ENCODE assay signal across 13 cellular contexts in the genomic region with DNA sequence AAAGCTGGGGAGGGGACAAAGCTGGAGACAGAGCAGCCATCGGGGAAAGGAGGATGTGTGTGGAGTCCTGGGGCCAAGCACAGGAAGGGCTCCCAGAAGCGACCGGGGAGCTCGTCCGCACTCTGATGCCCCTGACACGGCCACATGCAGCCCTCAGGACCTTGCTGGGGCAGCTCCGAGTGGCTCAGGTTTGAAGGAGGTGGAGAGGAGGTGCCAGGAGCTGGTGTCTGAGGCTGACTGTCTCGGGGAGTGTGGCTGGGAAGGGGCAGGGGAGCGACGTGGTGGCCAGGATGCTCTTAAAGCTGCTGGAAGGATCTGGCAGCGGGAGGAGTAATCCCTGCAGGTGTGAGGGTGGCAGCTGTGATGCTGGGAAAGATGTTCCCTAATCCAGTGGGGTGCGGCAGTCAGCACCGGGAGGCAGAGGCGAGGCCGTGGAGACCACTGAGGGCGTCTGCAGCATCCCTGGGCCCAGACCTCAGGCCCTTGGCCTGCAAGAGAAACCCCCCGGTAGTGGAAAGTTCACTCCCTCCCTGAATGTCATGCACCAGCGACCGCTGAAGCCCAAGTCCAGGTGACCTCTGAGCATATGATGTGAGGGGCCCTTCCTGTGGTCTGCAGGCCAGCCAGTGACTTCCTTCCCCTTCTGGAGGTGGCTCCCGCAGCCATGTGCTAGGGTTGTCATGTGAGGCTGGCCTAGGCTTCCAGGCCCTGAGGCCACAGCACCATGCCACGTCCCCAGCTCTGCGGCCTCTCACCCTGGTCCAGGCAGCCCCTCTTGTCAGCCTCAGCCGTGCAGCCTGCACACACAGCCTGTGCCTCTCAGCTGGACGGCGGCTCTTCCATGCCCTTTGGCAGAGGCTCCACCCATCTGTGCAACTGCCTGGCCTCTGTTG. TPM values are rescaled to one million over a fixed set of nuclear protein-coding genes. Genes with fewer than 3 reads are reported as not detected.
A peak's percentile ranks its signal among the peaks of the same experiment; 100 is the strongest.
DNase-seq lines count a peak whose midpoint lies in the region; ATAC-seq, FAIRE-seq and TF ChIP-seq lines count a peak whose summit lies in the region.
"Had no signal": no experiment of that assay in that cellular context is flagged by ENCODE, and none has a peak within 500 bp of the region (broad histone marks: within the 10 kb centered on the region; RNA-seq: fewer than 3 reads in every experiment).

No MANE protein-coding gene starts in this region.

- H2BK20ac ChIP-seq in H1 (ENCODE audit: low read length) = no peak overlapping the region

- no peak for FAIRE-seq in H1 (lab: Jason Lieb, UNC)

- H3K79me2 ChIP-seq in H1 (ENCODE audit: control insufficient read depth in 1 of 2, insufficient read depth in 2 of 2, low read length in 2 of 2) = no peaks in the 10 kb centered on the region

- H2BK15ac ChIP-seq in H1 (ENCODE audit: low read length) = no peak overlapping the region

- CTCF ChIA-PET in H1 (lab: Charles Lee; ENCODE audit: partially characterized antibody) = interaction anchor here (1.6 to 2.2 kb wide), 2 partner anchors 14 to 87 kb away, joined by 7 to 11 read pairs; no protein-coding TSS in a partner anchor

- no peak overlapping the region for H4K91ac ChIP-seq in H1 (replicated peaks; ENCODE audit: insufficient read length, low read length)

- no peak overlapping the region for H4K5ac ChIP-seq in H1 (ENCODE audit: insufficient read length, low read depth, low read length)

- H3K14ac ChIP-seq in H1 (ENCODE audit: insufficient read length) = no peak overlapping the region

- no peaks in the 10 kb centered on the region for H4K20me1 ChIP-seq in H1 (replicated peaks in 1 of 2; ENCODE audit: control insufficient read depth in 1 of 2, insufficient read depth in 2 of 2, low read length in 2 of 2)

- H3K79me1 ChIP-seq in H1 (ENCODE audit: low read depth, low read length) = no peaks in the 10 kb centered on the region

- DNase-seq in CMK (ENCODE audit: low read depth) (peak; percentile 66), NOMO-1 (lab: John Stamatoyannopoulos, UW; ENCODE audit: unreplicated experiment in 2 of 2) (peak; percentile 77 to 80), H1 (ENCODE audit: low read depth in 1 of 2, low spot score in 2 of 2) (no peak), DMS 273 treated with DMSO at 0.1 percent for 48 hours (lab: John Stamatoyannopoulos, UW) (no peak), T-helper 2 cell (no peak)
- no peak for DNase-seq in stimulated activated CD4-positive, alpha-beta T cell treated with anti-CD3 and anti-CD28 coated beads, Interleukin-1b, Interleukin-23, amount 100 ng/mL, for 48 hours
- DNase-seq: activated CD4-positive, alpha-beta T cell treated with anti-CD3 and anti-CD28 coated beads, Interleukin-2, amount 50 U/mL, for 1 hour; CD4-positive, CD25-positive, alpha-beta regulatory T cell had no signal

- H2AFZ ChIP-seq in H1 (ENCODE audit: low read length) = no peak overlapping the region

- no peak overlapping the region for H2BK5ac ChIP-seq in H1 (ENCODE audit: low read depth, low read length)

- H3K9me3 ChIP-seq in H1 (ENCODE audit: insufficient read depth in 2 of 2, low read depth in 1 of 2, low read length in 1 of 2) (no peaks in the 10 kb centered on the region), mucosa of rectum (ENCODE audit: control insufficient read depth in 2 of 2, low read length in 2 of 2) (no peaks in the 10 kb centered on the region)

- H3K9ac ChIP-seq in H1 (replicated peaks in 1 of 4; ENCODE audit: extremely low read depth in 1 of 4, low read depth in 3 of 4, low read length in 3 of 4) = no peak overlapping the region
- no peak overlapping the region for H3K9ac ChIP-seq in mucosa of rectum (ENCODE audit: low read depth in 1 of 2, low read length in 2 of 2)

- no peak for TF ChIP-seq CTCF in H1 (IDR thresholded peaks at IDR 0.05; ENCODE audit: control extremely low read depth in 1 of 3, insufficient read depth in 1 of 3, low read depth in 1 of 3, low read length in 3 of 3)

- H4K8ac ChIP-seq in H1 (ENCODE audit: extremely low read depth, insufficient read depth, low read length) = peak overlapping the region; percentile 14

- no peak overlapping the region for H3K27ac ChIP-seq in H1 (ENCODE audit: low read depth, low read length)
- H3K27ac ChIP-seq in mucosa of rectum (ENCODE audit: low read depth in 2 of 2, low read length in 2 of 2) = peak overlapping the region; percentile 58 to 66
- H3K27ac ChIP-seq: epithelial cell of prostate had no signal

- ATAC-seq in GM18909 (IDR thresholded peaks at IDR 0.05; ENCODE audit: poor library complexity, unreplicated experiment) = no peak
- ATAC-seq: HCT116 had no signal

- no peak for TF ChIP-seq RAD21 in H1 (IDR thresholded peaks at IDR 0.05 in 1 of 2, conservative IDR thresholded peaks at IDR 0.05 in 1 of 2; ENCODE audit: low read depth in 2 of 2, low read length in 2 of 2)

- 90% methylated on average over 25 of the region's 25 CpGs; no CpG with 5 or more reads in 1 of the 2 experiments for WGBS in H1 (ENCODE audit: extremely low coverage in 1 of 2, insufficient coverage in 1 of 2, insufficient read length in 1 of 2, insufficient replicate concordance in 2 of 2, low coverage in 1 of 2, low lambda C conversion rate in 2 of 2, missing lambda C conversion rate in 1 of 2), 2 experiments

- TF ChIP-seq EP300 in H1 (IDR thresholded peaks at IDR 0.05; ENCODE audit: borderline replicate concordance in 1 of 2, low read depth in 2 of 2, low read length in 2 of 2) = no peak

- no peaks in the 10 kb centered on the region for H3K23me2 ChIP-seq in H1 (ENCODE audit: low read depth, low read length)

- no peak overlapping the region for H2BK120ac ChIP-seq in H1 (replicated peaks; ENCODE audit: low read depth, low read length)

- POLR2A ChIA-PET in H1 (lab: Charles Lee; ENCODE audit: partially characterized antibody) = interaction anchor here (0.6 kb wide), 1 partner anchor 8 kb away, joined by 3 read pairs; no protein-coding TSS in a partner anchor

- no peak overlapping the region for H3K4ac ChIP-seq in H1 (replicated peaks; ENCODE audit: insufficient read length, low read depth, low read length)

- H3K27me3 ChIP-seq in H1 (replicated peaks in 1 of 4; ENCODE audit: control insufficient read depth in 3 of 4, extremely low read depth in 1 of 4, insufficient read depth in 3 of 4, low read length in 3 of 4) (no peaks in the 10 kb centered on the region; a peak in 3 of 7 replicates), mucosa of rectum (ENCODE audit: control insufficient read depth in 2 of 2, insufficient read depth in 2 of 2, low read length in 2 of 2) (peaks cover 0 to 6% of the 10 kb centered on the region in 2 donors)

- H3K23ac ChIP-seq in H1 (ENCODE audit: insufficient read length) = no peak overlapping the region

- H2BK12ac ChIP-seq in H1 (ENCODE audit: low read depth, low read length) = no peak overlapping the region

- peaks cover 2 to 15% (median 4%) of the 10 kb centered on the region in 4 experiments; a peak in 6 of 7 replicates for H3K4me1 ChIP-seq in H1 (replicated peaks in 1 of 4; ENCODE audit: control insufficient read depth in 3 of 4, insufficient read depth in 4 of 4, low read length in 3 of 4)
- peaks cover 0 to 4% of the 10 kb centered on the region in 2 donors for H3K4me1 ChIP-seq in mucosa of rectum (ENCODE audit: control insufficient read depth in 2 of 2, insufficient read depth in 2 of 2, low read length in 2 of 2)

- H3K18ac ChIP-seq in H1 (ENCODE audit: extremely low read depth, low read length) = no peak overlapping the region; the same call in 1 of the 2 replicates

- H3K36me3 ChIP-seq in H1 (ENCODE audit: control insufficient read depth in 2 of 4, insufficient read depth in 4 of 4, low read length in 3 of 4) (no peaks in the 10 kb centered on the region), mucosa of rectum (ENCODE audit: control insufficient read depth in 2 of 2, insufficient read depth in 2 of 2, low read length in 2 of 2) (no peaks in the 10 kb centered on the region)

- H3K56ac ChIP-seq in H1 (replicated peaks; ENCODE audit: insufficient read length, low read depth, low read length) = no peak overlapping the region

- no peak overlapping the region for H3K4me2 ChIP-seq in H1 (ENCODE audit: insufficient read depth in 1 of 2, low read depth in 2 of 2, low read length in 2 of 2)

- no peak overlapping the region for H2AK5ac ChIP-seq in H1 (ENCODE audit: low read depth, low read length)

- TF ChIP-seq POLR2A in H1 (IDR thresholded peaks at IDR 0.05; ENCODE audit: control extremely low read depth in 1 of 2, low read depth in 2 of 2, low read length in 2 of 2) = no peak

- H3K4me3 ChIP-seq in H1 (ENCODE audit: extremely low read depth in 1 of 4, insufficient read depth in 2 of 4, low read depth in 3 of 4, low read length in 4 of 4) = no peak overlapping the region
- no peak overlapping the region for H3K4me3 ChIP-seq in mucosa of rectum (ENCODE audit: low read length in 2 of 2)

RNA-seq across cellular contexts. Expression of a gene that starts 17.2 kb away (rescaled TPM):
- 169 and 182 TPM in 2 replicates for total RNA-seq in H1 (2021; fragmentation: NEBNext Ultra II Directional; extraction: Animal tissue kit (Norgen Biotek cat#: 25700))
- 173 and 243 TPM in 2 replicates for polyA plus RNA-seq in H1 (2011; rRNA removed)
- 138 TPM for polyA plus RNA-seq in H1 (2011; cell fraction: cytosol; rRNA removed)
- polyA plus RNA-seq in H1 (2011; cell fraction: nucleus; rRNA removed) = 238 TPM
- 130 to 236 TPM (median 215 TPM) in 4 replicates for polyA plus RNA-seq in H1 (2012, experiment 1 of 2)
- polyA plus RNA-seq in H1 (2012, experiment 2 of 2) = 250 TPM
- polyA plus RNA-seq in H1 (2013, experiment 1 of 2) = 221 TPM
- polyA plus RNA-seq in H1 (2013, experiment 2 of 2) = 199 TPM
- polyA minus RNA-seq in H1 (2011; rRNA and poly(A)+ RNA removed) = 142 and 153 TPM in 2 replicates
- 129 TPM for polyA minus RNA-seq in H1 (2011; cell fraction: cytosol; rRNA and poly(A)+ RNA removed)
- 94.0 TPM for polyA minus RNA-seq in H1 (2011; cell fraction: nucleus; rRNA and poly(A)+ RNA removed)

RNA-seq across cellular contexts. Expression of a gene that starts 30.6 kb away (rescaled TPM):
- total RNA-seq in H1 (2021; fragmentation: NEBNext Ultra II Directional; extraction: Animal tissue kit (Norgen Biotek cat#: 25700)) = 0.22 and 0.23 TPM in 2 replicates
- polyA plus RNA-seq in H1 (2011; rRNA removed) = 0.08 and 0.14 TPM in 2 replicates
- polyA plus RNA-seq in H1 (2011; cell fraction: cytosol; rRNA removed) = 0.06 TPM
- 0.19 TPM for polyA plus RNA-seq in H1 (2011; cell fraction: nucleus; rRNA removed)
- 0.16 to 0.25 TPM (median 0.19 TPM) in 4 replicates for polyA plus RNA-seq in H1 (2012, experiment 1 of 2)
- polyA plus RNA-seq in H1 (2012, experiment 2 of 2) = not detected
- polyA plus RNA-seq in H1 (2013, experiment 1 of 2) = 0.10 TPM
- 0.06 TPM for polyA plus RNA-seq in H1 (2013, experiment 2 of 2)
- polyA minus RNA-seq in H1 (2011; rRNA and poly(A)+ RNA removed) = 0.16 TPM in 1 of 2 replicates, not detected in the other
- not detected for polyA minus RNA-seq in H1 (2011; cell fraction: cytosol; rRNA and poly(A)+ RNA removed)
- polyA minus RNA-seq in H1 (2011; cell fraction: nucleus; rRNA and poly(A)+ RNA removed) = not detected
- total RNA-seq: neural crest cell had no signal
- polyA plus RNA-seq: CD4-positive, CD25-positive, alpha-beta regulatory T cell had no signal

RNA-seq across cellular contexts. Expression of a gene that starts 53.8 kb away (rescaled TPM):
- not detected in 2 replicates for total RNA-seq in H1 (2021; fragmentation: NEBNext Ultra II Directional; extraction: Animal tissue kit (Norgen Biotek cat#: 25700))
- polyA plus RNA-seq in H1 (2011; rRNA removed) = not detected in 2 replicates
- not detected for polyA plus RNA-seq in H1 (2011; cell fraction: cytosol; rRNA removed)
- polyA plus RNA-seq in H1 (2011; cell fraction: nucleus; rRNA removed) = 0.27 TPM
- polyA plus RNA-seq in H1 (2012, experiment 1 of 2) = not detected in 4 replicates
- not detected for polyA plus RNA-seq in H1 (2012, experiment 2 of 2)
- not detected for polyA plus RNA-seq in H1 (2013, experiment 1 of 2)
- polyA plus RNA-seq in H1 (2013, experiment 2 of 2) = 0.04 TPM
- not detected in 2 replicates for polyA minus RNA-seq in H1 (2011; rRNA and poly(A)+ RNA removed)
- polyA minus RNA-seq in H1 (2011; cell fraction: cytosol; rRNA and poly(A)+ RNA removed) = not detected
- not detected for polyA minus RNA-seq in H1 (2011; cell fraction: nucleus; rRNA and poly(A)+ RNA removed)
- total RNA-seq: CD4-positive, CD25-positive, alpha-beta regulatory T cell; neural crest cell had no signal
- polyA plus RNA-seq: CD4-positive, CD25-positive, alpha-beta regulatory T cell had no signal

RNA-seq across cellular contexts. Expression of a gene that starts 57.8 kb away (rescaled TPM):
- not detected in 2 replicates for total RNA-seq in H1 (2021; fragmentation: NEBNext Ultra II Directional; extraction: Animal tissue kit (Norgen Biotek cat#: 25700))
- polyA plus RNA-seq in H1 (2011; rRNA removed) = 0.39 TPM in 1 of 2 replicates, not detected in the other
- polyA plus RNA-seq in H1 (2011; cell fraction: cytosol; rRNA removed) = not detected
- 0.33 TPM for polyA plus RNA-seq in H1 (2011; cell fraction: nucleus; rRNA removed)
- 0.41 TPM in 1 of 4 replicates, not detected in the others for polyA plus RNA-seq in H1 (2012, experiment 1 of 2)
- polyA plus RNA-seq in H1 (2012, experiment 2 of 2) = not detected
- 0.12 TPM for polyA plus RNA-seq in H1 (2013, experiment 1 of 2)
- not detected for polyA plus RNA-seq in H1 (2013, experiment 2 of 2)
- polyA minus RNA-seq in H1 (2011; rRNA and poly(A)+ RNA removed) = not detected in 2 replicates
- not detected for polyA minus RNA-seq in H1 (2011; cell fraction: cytosol; rRNA and poly(A)+ RNA removed)
- not detected for polyA minus RNA-seq in H1 (2011; cell fraction: nucleus; rRNA and poly(A)+ RNA removed)
- total RNA-seq: CD4-positive, CD25-positive, alpha-beta regulatory T cell; neural crest cell had no signal
- polyA plus RNA-seq: CD4-positive, CD25-positive, alpha-beta regulatory T cell had no signal

Comparison
In these comparisons a context has a peak if more than half of its experiments do, and no peak if none do; other contexts are left out.
1. DNase-seq: peak in CMK (single experiment) and NOMO-1 (2 of 2); none in H1 (0 of 2), DMS 273 treated with DMSO at 0.1 percent for 48 hours (single experiment), stimulated activated CD4-positive, alpha-beta T cell treated with anti-CD3 and anti-CD28 coated beads, Interleukin-1b, Interleukin-23, amount 100 ng/mL, for 48 hours (single experiment) and T-helper 2 cell (0 of 5).